ENCODE assay signal across 9 cellular contexts in genomic region chr20:38290829-38291581, GRCh38. TPM values are rescaled to one million over a fixed set of nuclear protein-coding genes. Genes with fewer than 3 reads are reported as not detected.
DNase-seq lines count a peak whose midpoint lies in the region; ATAC-seq and TF ChIP-seq lines count a peak whose summit lies in the region.
"Had no signal": no experiment of that assay in that cellular context is flagged by ENCODE, and none has a peak within 500 bp of the region (broad histone marks: within the 10 kb centered on the region; RNA-seq: fewer than 3 reads in every experiment).

No MANE protein-coding gene starts in this region.

- H3K36me3 ChIP-seq in OCI-LY3 (replicated peaks; ENCODE audit: low read depth, low read length): no peaks in the 10 kb centered on the region

- no peaks in the 10 kb centered on the region for H4K20me1 ChIP-seq in OCI-LY3 (ENCODE audit: insufficient read depth, low read length)

- H3K4me2 ChIP-seq in OCI-LY3 (ENCODE audit: low read length): no peak overlapping the region

- no peaks in the 10 kb centered on the region for H3K9me3 ChIP-seq in OCI-LY3 (ENCODE audit: insufficient read depth, low read length)

- no peak overlapping the region for H3K27ac ChIP-seq in OCI-LY3 (ENCODE audit: low read length)

- H3K27me3 ChIP-seq in OCI-LY3 (ENCODE audit: low read depth, low read length): peaks cover 17% of the 10 kb centered on the region

- intact Hi-C loops in posterior vena cava (cut with DNase I): loop anchor here in 1 of 2 donors (5.0 to 10.0 kb wide), 2 partner anchors 44 to 236 kb away; no protein-coding TSS in a partner anchor

- no peak overlapping the region for H3K9ac ChIP-seq in OCI-LY3 (ENCODE audit: low read length)

- TF ChIP-seq CTCF in GM13977 (IDR thresholded peaks at IDR 0.05; ENCODE audit: extremely low read depth, insufficient read depth, missing control alignments) (peak; percentile 49), OCI-LY3 (IDR thresholded peaks at IDR 0.05; ENCODE audit: low read depth, low read length) (peak; percentile 52)

- no peaks in the 10 kb centered on the region for H3K79me2 ChIP-seq in OCI-LY3 (ENCODE audit: low read length)

- H2AFZ ChIP-seq in OCI-LY3 (ENCODE audit: low read depth, low read length): no peak overlapping the region

- no peaks in the 10 kb centered on the region for H3K4me1 ChIP-seq in OCI-LY3 (ENCODE audit: low read length)

- ATAC-seq in HG03025 (IDR thresholded peaks at IDR 0.05; ENCODE audit: low FRiP score, unreplicated experiment): no peak
- no peak for ATAC-seq in GM19452 (IDR thresholded peaks at IDR 0.05; ENCODE audit: unreplicated experiment)
- no peak for ATAC-seq in HG03108 (IDR thresholded peaks at IDR 0.05; ENCODE audit: unreplicated experiment)

- DNase-seq in GM13977 (ENCODE audit: low spot score): no peak
- peak; percentile 18 for DNase-seq in fibroblast of gingiva (ENCODE audit: low read depth)
- DNase-seq in posterior vena cava (ENCODE audit: low spot score): peak; percentile 86
- DNase-seq in T1000 (lab: John Stamatoyannopoulos, UW): no peak
- DNase-seq: NCI-H2227 treated with DMSO at 0.1 percent for 48 hours had no signal

- H3K4me3 ChIP-seq in OCI-LY3 (ENCODE audit: low read length): no peak overlapping the region

- in situ Hi-C loops in GM13977 (cut with MboI; ENCODE audit: low pct_unique_long_range_greater_than_20kb, low sequenced_read_pairs, unreplicated experiment): no loop called here

RNA-seq across cellular contexts. Expression of gene BPI, which starts 13.0 kb away (rescaled TPM):
- total RNA-seq in posterior vena cava: under 1 TPM; 0.14 to 0.65 TPM

RNA-seq across cellular contexts. Expression of gene KIAA1755, which starts 30.5 kb away (rescaled TPM):
- total RNA-seq in posterior vena cava: 10 to 100 TPM; 12.9 to 18.6 TPM

RNA-seq across cellular contexts. Expression of gene LBP, which starts 55.3 kb away (rescaled TPM):
- 10 to 100 TPM in 1 of 2 donors, 1 to 10 TPM in 1; 4.8 to 13.7 TPM for total RNA-seq in posterior vena cava

Comparison
In these comparisons a context has a peak if more than half of its experiments do, and no peak if none do; other contexts are left out.
1. DNase-seq: peak in fibroblast of gingiva (single experiment) and posterior vena cava (single experiment); none in GM13977 (single experiment) and T1000 (single experiment).